In genomic region chr1:61403863-61404615, GRCh38 we compare ENCODE assay signal across 13 cellular contexts.
DNase-seq lines count a peak whose midpoint lies in the region; ATAC-seq and TF ChIP-seq lines count a peak whose summit lies in the region.
"Had no signal": no experiment of that assay in that cellular context is flagged by ENCODE, and none has a peak within 500 bp of the region (broad histone marks: within the 10 kb centered on the region; RNA-seq: fewer than 3 reads in every experiment).

No MANE protein-coding gene starts in this region.

- intact Hi-C loops in left lung (cut with DNase I), result no loop called here

- ATAC-seq in left lung (peak; percentile 29), thoracic aorta (ENCODE audit: insufficient number of reproducible peaks, low FRiP score, low read depth) (peak; percentile 59), HG02610 (IDR thresholded peaks at IDR 0.05; ENCODE audit: unreplicated experiment) (no peak), HG02588 (IDR thresholded peaks at IDR 0.05; ENCODE audit: unreplicated experiment) (no peak), HG03108 (IDR thresholded peaks at IDR 0.05; ENCODE audit: unreplicated experiment) (no peak)
- ATAC-seq: GM12878 had no signal

- no peak overlapping the region for H3K27ac ChIP-seq in coronary artery
- H3K27ac ChIP-seq in left lung, result peak overlapping the region in 1 of 2 donors; percentile 19
- peak overlapping the region; percentile 53 to 62 for H3K27ac ChIP-seq in thoracic aorta

- H3K9me3 ChIP-seq in left lung (no peaks in the 10 kb centered on the region), thoracic aorta (no peaks in the 10 kb centered on the region)

- H3K4me1 ChIP-seq in left lung (no peaks in the 10 kb centered on the region), thoracic aorta (ENCODE audit: control insufficient read depth in 1 of 2, low read depth in 2 of 2) (peaks cover 10 to 60% of the 10 kb centered on the region in 2 donors)

- H3K4me3 ChIP-seq in coronary artery (peak overlapping the region; percentile 21), left lung (no peak overlapping the region), thoracic aorta (peak overlapping the region; percentile 49)
- H3K4me3 ChIP-seq: GM12878 had no signal

- H3K36me3 ChIP-seq in left lung, result peaks cover 0 to 25% of the 10 kb centered on the region in 2 donors
- peaks cover 12% of the 10 kb centered on the region for H3K36me3 ChIP-seq in thoracic aorta

- DNase-seq in NOMO-1 (lab: John Stamatoyannopoulos, UW; ENCODE audit: unreplicated experiment in 2 of 2) (peak; percentile 11 to 62), coronary artery (ENCODE audit: low spot score) (no peak), left lung (no peak), thoracic aorta (ENCODE audit: low spot score) (no peak), UCSD-AML1 (lab: John Stamatoyannopoulos, UW; ENCODE audit: unreplicated experiment) (no peak)
- DNase-seq: activated CD4-positive, CD25-positive, alpha-beta regulatory T cell; DMS153; naive B cell; NCI-H345 had no signal

- TF ChIP-seq CTCF in coronary artery (IDR thresholded peaks at IDR 0.05) (no peak), left lung (IDR thresholded peaks at IDR 0.05) (no peak), thoracic aorta (IDR thresholded peaks at IDR 0.05) (no peak)

- H3K27me3 ChIP-seq in left lung (no peaks in the 10 kb centered on the region), thoracic aorta (replicated peaks; ENCODE audit: insufficient read depth) (no peaks in the 10 kb centered on the region)

Comparison
In these comparisons a context has a peak if more than half of its experiments do, and no peak if none do; other contexts are left out.
1. DNase-seq: peak in NOMO-1 (2 of 2); none in coronary artery (single experiment), left lung (0 of 2), thoracic aorta (single experiment) and UCSD-AML1 (single experiment).
2. H3K27ac ChIP-seq: peak in thoracic aorta (2 of 2); none in coronary artery (0 of 2).
3. H3K4me3 ChIP-seq: peak in coronary artery (single experiment) and thoracic aorta (single experiment); none in left lung (0 of 2).
4. ATAC-seq: peak in left lung (single experiment) and thoracic aorta (single experiment); none in HG02610 (single experiment), HG02588 (single experiment) and HG03108 (single experiment).